In the genomic region with DNA sequence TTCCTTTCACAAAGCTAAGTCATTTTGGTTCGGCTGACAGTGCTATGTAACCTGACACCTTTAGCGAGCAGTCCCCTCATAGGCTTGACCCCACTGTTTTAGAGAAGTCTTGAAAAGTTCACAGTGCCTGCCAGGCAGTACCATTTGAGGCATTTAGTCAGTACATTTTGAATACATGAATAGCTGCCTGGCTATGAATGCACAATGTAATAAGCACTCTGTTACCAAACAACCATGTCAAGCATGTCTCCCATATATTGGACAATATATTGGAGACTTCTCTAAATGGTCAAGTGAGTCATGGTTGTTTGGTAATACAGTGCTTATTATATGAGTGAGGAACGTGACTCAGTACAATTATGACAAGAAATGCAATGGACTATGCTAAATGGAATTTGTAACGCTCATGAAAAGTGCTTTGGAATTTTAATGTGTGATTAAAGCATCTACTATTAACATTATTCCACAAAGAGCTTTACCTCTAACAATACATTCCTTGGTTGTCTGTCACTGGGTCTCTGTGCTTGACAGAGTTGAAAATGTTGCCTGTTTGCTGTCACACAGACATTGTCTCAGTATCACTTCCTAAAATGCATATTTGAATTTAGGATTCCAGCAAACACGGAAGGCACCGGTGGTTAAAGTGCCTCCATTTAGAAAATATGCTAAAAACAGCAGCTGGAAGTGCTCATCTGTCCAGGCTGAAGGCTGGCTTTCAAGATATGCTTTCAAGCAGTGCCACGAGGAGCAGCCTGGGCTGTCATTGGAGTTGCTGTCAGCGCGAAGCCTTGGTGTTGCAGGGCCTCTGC, we compare ENCODE assay signal across 1 cellular context.
TF ChIP-seq lines count a peak whose summit lies in the region.

No MANE protein-coding gene starts in this region.

TF ChIP-seq in GM23338, 12 proteins besides CTCF, POLR2A, EP300 and RAD21 (continued from another document):
- TF ChIP-seq, protein P1, sequence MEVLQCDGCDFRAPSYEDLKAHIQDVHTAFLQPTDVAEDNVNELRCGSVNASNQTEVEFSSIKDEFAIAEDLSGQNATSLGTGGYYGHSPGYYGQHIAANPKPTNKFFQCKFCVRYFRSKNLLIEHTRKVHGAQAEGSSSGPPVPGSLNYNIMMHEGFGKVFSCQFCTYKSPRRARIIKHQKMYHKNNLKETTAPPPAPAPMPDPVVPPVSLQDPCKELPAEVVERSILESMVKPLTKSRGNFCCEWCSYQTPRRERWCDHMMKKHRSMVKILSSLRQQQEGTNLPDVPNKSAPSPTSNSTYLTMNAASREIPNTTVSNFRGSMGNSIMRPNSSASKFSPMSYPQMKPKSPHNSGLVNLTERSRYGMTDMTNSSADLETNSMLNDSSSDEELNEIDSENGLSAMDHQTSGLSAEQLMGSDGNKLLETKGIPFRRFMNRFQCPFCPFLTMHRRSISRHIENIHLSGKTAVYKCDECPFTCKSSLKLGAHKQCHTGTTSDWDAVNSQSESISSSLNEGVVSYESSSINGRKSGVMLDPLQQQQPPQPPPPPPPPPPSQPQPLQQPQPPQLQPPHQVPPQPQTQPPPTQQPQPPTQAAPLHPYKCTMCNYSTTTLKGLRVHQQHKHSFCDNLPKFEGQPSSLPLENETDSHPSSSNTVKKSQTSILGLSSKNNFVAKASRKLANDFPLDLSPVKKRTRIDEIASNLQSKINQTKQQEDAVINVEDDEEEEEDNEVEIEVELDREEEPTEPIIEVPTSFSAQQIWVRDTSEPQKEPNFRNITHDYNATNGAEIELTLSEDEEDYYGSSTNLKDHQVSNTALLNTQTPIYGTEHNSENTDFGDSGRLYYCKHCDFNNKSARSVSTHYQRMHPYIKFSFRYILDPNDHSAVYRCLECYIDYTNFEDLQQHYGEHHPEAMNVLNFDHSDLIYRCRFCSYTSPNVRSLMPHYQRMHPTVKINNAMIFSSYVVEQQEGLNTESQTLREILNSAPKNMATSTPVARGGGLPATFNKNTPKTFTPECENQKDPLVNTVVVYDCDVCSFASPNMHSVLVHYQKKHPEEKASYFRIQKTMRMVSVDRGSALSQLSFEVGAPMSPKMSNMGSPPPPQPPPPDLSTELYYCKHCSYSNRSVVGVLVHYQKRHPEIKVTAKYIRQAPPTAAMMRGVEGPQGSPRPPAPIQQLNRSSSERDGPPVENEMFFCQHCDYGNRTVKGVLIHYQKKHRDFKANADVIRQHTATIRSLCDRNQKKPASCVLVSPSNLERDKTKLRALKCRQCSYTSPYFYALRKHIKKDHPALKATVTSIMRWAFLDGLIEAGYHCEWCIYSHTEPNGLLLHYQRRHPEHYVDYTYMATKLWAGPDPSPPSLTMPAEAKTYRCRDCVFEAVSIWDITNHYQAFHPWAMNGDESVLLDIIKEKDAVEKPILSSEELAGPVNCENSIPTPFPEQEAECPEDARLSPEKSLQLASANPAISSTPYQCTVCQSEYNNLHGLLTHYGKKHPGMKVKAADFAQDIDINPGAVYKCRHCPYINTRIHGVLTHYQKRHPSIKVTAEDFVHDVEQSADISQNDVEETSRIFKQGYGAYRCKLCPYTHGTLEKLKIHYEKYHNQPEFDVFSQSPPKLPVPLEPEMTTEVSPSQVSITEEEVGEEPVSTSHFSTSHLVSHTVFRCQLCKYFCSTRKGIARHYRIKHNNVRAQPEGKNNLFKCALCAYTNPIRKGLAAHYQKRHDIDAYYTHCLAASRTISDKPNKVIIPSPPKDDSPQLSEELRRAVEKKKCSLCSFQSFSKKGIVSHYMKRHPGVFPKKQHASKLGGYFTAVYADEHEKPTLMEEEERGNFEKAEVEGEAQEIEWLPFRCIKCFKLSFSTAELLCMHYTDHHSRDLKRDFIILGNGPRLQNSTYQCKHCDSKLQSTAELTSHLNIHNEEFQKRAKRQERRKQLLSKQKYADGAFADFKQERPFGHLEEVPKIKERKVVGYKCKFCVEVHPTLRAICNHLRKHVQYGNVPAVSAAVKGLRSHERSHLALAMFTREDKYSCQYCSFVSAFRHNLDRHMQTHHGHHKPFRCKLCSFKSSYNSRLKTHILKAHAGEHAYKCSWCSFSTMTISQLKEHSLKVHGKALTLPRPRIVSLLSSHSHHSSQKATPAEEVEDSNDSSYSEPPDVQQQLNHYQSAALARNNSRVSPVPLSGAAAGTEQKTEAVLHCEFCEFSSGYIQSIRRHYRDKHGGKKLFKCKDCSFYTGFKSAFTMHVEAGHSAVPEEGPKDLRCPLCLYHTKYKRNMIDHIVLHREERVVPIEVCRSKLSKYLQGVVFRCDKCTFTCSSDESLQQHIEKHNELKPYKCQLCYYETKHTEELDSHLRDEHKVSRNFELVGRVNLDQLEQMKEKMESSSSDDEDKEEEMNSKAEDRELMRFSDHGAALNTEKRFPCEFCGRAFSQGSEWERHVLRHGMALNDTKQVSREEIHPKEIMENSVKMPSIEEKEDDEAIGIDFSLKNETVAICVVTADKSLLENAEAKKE (CRISPR knock-in tag; IDR thresholded peaks at IDR 0.05): no peak
- TF ChIP-seq EZH2 (IDR thresholded peaks at IDR 0.05; ENCODE audit: low read depth, unreplicated experiment) (no peak), NANOG (IDR thresholded peaks at IDR 0.05; ENCODE audit: borderline replicate concordance) (no peak), ZNF114 (CRISPR knock-in tag; IDR thresholded peaks at IDR 0.05) (no peak), CREB1 (CRISPR knock-in tag; IDR thresholded peaks at IDR 0.05; ENCODE audit: low read depth) (no peak), POLR2AphosphoS5 (IDR thresholded peaks at IDR 0.05; ENCODE audit: low read depth) (no peak)
- TF ChIP-seq, protein P2, sequence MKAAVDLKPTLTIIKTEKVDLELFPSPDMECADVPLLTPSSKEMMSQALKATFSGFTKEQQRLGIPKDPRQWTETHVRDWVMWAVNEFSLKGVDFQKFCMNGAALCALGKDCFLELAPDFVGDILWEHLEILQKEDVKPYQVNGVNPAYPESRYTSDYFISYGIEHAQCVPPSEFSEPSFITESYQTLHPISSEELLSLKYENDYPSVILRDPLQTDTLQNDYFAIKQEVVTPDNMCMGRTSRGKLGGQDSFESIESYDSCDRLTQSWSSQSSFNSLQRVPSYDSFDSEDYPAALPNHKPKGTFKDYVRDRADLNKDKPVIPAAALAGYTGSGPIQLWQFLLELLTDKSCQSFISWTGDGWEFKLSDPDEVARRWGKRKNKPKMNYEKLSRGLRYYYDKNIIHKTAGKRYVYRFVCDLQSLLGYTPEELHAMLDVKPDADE (IDR thresholded peaks at IDR 0.05): no peak
